In genomic region chr22:42376721-42377177, GRCh38 we compare ENCODE assay signal across 1 cellular context.
TF ChIP-seq lines count a peak whose summit lies in the region.

No MANE protein-coding gene starts in this region.

TF ChIP-seq in K562, 482 proteins besides CTCF, POLR2A, EP300 and RAD21 (continued from another document):
- peak; percentile 72 for TF ChIP-seq MGA (IDR thresholded peaks at IDR 0.05)
- TF ChIP-seq KDM1A (IDR thresholded peaks at IDR 0.05) = peak in 1 of 2 experiments; percentile 79; a peak in 2 of 4 replicates
- peak; percentile 40; the same call in 1 of the 2 replicates for TF ChIP-seq ZNF592 (IDR thresholded peaks at IDR 0.05)
- TF ChIP-seq ZNF717 (CRISPR knock-in tag; IDR thresholded peaks at IDR 0.05) = no peak
- peak; percentile 52; the same call in 1 of the 2 replicates for TF ChIP-seq BCOR (IDR thresholded peaks at IDR 0.05)
- peak; percentile 87 for TF ChIP-seq ZBTB33 (CRISPR knock-in tag; IDR thresholded peaks at IDR 0.05)
- no peak for TF ChIP-seq ZNF449 (CRISPR knock-in tag; IDR thresholded peaks at IDR 0.05)
- TF ChIP-seq E2F6 (IDR thresholded peaks at IDR 0.05; ENCODE audit: borderline replicate concordance in 1 of 2, extremely low read depth in 1 of 2, insufficient read depth in 1 of 2, insufficient read length in 1 of 2, low read depth in 1 of 2, low read length in 1 of 2, poor library complexity in 1 of 2, severe bottlenecking in 1 of 2) = peak in 1 of 2 experiments; percentile 49
